In the genomic region with DNA sequence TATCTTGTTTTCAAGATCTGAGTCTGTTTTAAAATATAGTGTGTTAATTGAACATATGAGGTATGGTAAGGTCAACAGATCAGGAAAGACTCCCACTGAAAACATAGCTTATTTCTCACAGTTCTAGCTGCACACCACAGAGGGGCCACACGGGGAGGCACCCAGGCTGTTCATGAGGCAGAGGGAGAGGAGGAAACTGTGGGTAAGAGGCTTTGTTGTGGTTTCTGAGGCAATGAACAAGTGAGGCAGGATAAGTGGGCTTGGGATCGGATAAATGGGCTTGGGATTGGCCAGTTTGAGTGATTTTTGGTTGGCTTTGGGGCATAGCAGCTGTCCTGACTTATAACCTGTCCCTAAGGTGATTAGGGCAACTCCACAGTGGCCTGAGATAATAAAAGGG, we compare ENCODE assay signal across 18 cellular contexts.
"Had no signal": no experiment of that assay in that cellular context is flagged by ENCODE, and none has a peak within 500 bp of the region (broad histone marks: within the 10 kb centered on the region; RNA-seq: fewer than 3 reads in every experiment).

No MANE protein-coding gene starts in this region.

- H3K9me3 ChIP-seq: adrenal gland, colonic mucosa, heart left ventricle, mucosa of descending colon, tibial artery, vagina had no signal

- H3K4me1 ChIP-seq: adrenal gland, colonic mucosa, heart left ventricle, tibial artery, vagina had no signal

- ATAC-seq: heart left ventricle; mucosa of descending colon; naive thymus-derived CD8-positive, alpha-beta T cell; right cardiac atrium had no signal

- H3K36me3 ChIP-seq: adrenal gland, colonic mucosa, heart left ventricle, tibial artery, vagina had no signal

- H3K27ac ChIP-seq: adrenal gland, colonic mucosa, heart left ventricle, tibial artery, vagina had no signal

- DNase-seq: activated CD4-positive, alpha-beta T cell treated with anti-CD3 and anti-CD28 coated beads, Interleukin-2, amount 50 U/mL, for 1 hour; activated CD4-positive, CD25-positive, alpha-beta regulatory T cell; activated naive CD4-positive, alpha-beta T cell treated with anti-CD3 and anti-CD28 coated beads, Interleukin-2, amount 50 U/mL, for 16 hours; activated T-cell treated with anti-CD3 and anti-CD28 coated beads, Interleukin-2, amount 50 U/mL, for 1 hour; adrenal gland; caudate nucleus; colonic mucosa; foreskin melanocyte; heart left ventricle; islet precursor cell; mammary epithelial cell; mucosa of descending colon; naive thymus-derived CD8-positive, alpha-beta T cell; nucleus accumbens; right cardiac atrium; tibial artery had no signal

- H3K4me3 ChIP-seq: adrenal gland, colonic mucosa, heart left ventricle, mucosa of descending colon, smooth muscle cell, tibial artery, vagina had no signal

- H3K27me3 ChIP-seq: adrenal gland, colonic mucosa, heart left ventricle, tibial artery, vagina had no signal

- H3K4me2 ChIP-seq: smooth muscle cell had no signal
